Comparison of ENCODE assay signal across 1 cellular context in the genomic region with DNA sequence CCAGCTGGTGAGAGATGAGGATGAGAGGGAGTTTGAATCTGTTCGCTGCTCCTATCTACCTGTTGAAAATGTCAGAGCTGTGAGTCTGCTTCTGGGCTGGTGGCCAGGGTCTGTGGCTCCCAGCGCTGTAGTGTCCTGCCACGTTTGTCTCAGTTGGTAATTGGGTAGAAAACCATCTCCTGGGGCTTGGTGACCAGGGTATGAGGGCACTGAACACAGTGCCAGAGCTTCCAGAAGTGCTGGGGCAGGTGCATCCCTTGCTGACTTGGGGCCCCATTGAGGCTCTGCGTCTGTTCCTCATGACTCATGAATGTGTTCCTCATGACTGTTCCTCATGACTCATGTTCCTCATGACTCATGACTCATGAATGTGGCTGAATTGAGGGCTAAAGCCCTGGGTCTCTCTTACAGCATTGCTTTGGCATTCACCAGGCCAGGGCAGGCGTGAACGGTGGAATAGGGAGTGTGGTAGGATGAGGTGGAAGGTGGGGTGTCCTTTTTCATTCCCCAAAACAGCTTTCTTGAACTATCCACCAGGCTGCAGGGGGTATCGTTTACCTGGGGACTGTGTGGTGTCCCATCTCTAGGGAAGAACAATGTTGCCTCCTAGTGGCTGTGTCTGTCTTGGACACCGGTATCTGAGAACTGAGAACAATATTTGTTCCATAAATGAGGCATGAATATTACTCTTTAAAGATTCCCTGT.
TF ChIP-seq lines count a peak whose summit lies in the region.

No MANE protein-coding gene starts in this region.

TF ChIP-seq in K562, 482 proteins besides CTCF, POLR2A, EP300 and RAD21 (continued from another document and continues in another):
- TF ChIP-seq SUPT5H (IDR thresholded peaks at IDR 0.05) = no peak
- TF ChIP-seq TAF7 (tag; IDR thresholded peaks at IDR 0.05) = no peak
- TF ChIP-seq ZNF212 (CRISPR knock-in tag; IDR thresholded peaks at IDR 0.05) = no peak
- TF ChIP-seq TARDBP (IDR thresholded peaks at IDR 0.05) = no peak
- peak; percentile 78; the same call in 1 of the 2 replicates for TF ChIP-seq ELF2 (CRISPR knock-in tag; IDR thresholded peaks at IDR 0.05)
- TF ChIP-seq, protein P1, sequence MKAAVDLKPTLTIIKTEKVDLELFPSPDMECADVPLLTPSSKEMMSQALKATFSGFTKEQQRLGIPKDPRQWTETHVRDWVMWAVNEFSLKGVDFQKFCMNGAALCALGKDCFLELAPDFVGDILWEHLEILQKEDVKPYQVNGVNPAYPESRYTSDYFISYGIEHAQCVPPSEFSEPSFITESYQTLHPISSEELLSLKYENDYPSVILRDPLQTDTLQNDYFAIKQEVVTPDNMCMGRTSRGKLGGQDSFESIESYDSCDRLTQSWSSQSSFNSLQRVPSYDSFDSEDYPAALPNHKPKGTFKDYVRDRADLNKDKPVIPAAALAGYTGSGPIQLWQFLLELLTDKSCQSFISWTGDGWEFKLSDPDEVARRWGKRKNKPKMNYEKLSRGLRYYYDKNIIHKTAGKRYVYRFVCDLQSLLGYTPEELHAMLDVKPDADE (conservative IDR thresholded peaks at IDR 0.05; ENCODE audit: control insufficient read depth, low read depth, low read length) = no peak
- no peak for TF ChIP-seq ZNF561 (CRISPR knock-in tag; conservative IDR thresholded peaks at IDR 0.05)
- TF ChIP-seq ZNF24 (IDR thresholded peaks at IDR 0.05) = no peak
- TF ChIP-seq PHTF2 (CRISPR knock-in tag; IDR thresholded peaks at IDR 0.05) = no peak
- no peak for TF ChIP-seq NCOA4 (IDR thresholded peaks at IDR 0.05; ENCODE audit: partially characterized antibody)
- TF ChIP-seq RUNX1 (IDR thresholded peaks at IDR 0.05; ENCODE audit: low read depth) = no peak
- TF ChIP-seq, protein P2, sequence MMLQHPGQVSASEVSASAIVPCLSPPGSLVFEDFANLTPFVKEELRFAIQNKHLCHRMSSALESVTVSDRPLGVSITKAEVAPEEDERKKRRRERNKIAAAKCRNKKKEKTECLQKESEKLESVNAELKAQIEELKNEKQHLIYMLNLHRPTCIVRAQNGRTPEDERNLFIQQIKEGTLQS (IDR thresholded peaks at IDR 0.05) = peak; percentile 100
- TF ChIP-seq, protein P2 (CRISPR knock-in tag; conservative IDR thresholded peaks at IDR 0.05) = peak; percentile 100
- no peak for TF ChIP-seq SMAD2 (IDR thresholded peaks at IDR 0.05; ENCODE audit: low read depth, low read length)
- TF ChIP-seq HSF4 (CRISPR knock-in tag; IDR thresholded peaks at IDR 0.05; ENCODE audit: borderline replicate concordance) = no peak
- TF ChIP-seq KDM1A (IDR thresholded peaks at IDR 0.05) = peak; percentile 62 to 66; a peak in 3 of 4 replicates
- TF ChIP-seq ZNF695 (CRISPR knock-in tag; IDR thresholded peaks at IDR 0.05) = no peak
- TF ChIP-seq RB1 (IDR thresholded peaks at IDR 0.05; ENCODE audit: low read depth) = peak; percentile 28; the same call in 1 of the 2 replicates
- TF ChIP-seq, protein P3, sequence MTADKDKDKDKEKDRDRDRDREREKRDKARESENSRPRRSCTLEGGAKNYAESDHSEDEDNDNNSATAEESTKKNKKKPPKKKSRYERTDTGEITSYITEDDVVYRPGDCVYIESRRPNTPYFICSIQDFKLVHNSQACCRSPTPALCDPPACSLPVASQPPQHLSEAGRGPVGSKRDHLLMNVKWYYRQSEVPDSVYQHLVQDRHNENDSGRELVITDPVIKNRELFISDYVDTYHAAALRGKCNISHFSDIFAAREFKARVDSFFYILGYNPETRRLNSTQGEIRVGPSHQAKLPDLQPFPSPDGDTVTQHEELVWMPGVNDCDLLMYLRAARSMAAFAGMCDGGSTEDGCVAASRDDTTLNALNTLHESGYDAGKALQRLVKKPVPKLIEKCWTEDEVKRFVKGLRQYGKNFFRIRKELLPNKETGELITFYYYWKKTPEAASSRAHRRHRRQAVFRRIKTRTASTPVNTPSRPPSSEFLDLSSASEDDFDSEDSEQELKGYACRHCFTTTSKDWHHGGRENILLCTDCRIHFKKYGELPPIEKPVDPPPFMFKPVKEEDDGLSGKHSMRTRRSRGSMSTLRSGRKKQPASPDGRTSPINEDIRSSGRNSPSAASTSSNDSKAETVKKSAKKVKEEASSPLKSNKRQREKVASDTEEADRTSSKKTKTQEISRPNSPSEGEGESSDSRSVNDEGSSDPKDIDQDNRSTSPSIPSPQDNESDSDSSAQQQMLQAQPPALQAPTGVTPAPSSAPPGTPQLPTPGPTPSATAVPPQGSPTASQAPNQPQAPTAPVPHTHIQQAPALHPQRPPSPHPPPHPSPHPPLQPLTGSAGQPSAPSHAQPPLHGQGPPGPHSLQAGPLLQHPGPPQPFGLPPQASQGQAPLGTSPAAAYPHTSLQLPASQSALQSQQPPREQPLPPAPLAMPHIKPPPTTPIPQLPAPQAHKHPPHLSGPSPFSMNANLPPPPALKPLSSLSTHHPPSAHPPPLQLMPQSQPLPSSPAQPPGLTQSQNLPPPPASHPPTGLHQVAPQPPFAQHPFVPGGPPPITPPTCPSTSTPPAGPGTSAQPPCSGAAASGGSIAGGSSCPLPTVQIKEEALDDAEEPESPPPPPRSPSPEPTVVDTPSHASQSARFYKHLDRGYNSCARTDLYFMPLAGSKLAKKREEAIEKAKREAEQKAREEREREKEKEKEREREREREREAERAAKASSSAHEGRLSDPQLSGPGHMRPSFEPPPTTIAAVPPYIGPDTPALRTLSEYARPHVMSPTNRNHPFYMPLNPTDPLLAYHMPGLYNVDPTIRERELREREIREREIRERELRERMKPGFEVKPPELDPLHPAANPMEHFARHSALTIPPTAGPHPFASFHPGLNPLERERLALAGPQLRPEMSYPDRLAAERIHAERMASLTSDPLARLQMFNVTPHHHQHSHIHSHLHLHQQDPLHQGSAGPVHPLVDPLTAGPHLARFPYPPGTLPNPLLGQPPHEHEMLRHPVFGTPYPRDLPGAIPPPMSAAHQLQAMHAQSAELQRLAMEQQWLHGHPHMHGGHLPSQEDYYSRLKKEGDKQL (CRISPR knock-in tag; IDR thresholded peaks at IDR 0.05; ENCODE audit: borderline replicate concordance) = no peak
- TF ChIP-seq ARID1B (IDR thresholded peaks at IDR 0.05) = peak; percentile 95
- TF ChIP-seq CREM (IDR thresholded peaks at IDR 0.05; ENCODE audit: low read depth) = peak; percentile 72
- TF ChIP-seq SIN3B (IDR thresholded peaks at IDR 0.05; ENCODE audit: low read depth) = no peak
- peak; percentile 92 for TF ChIP-seq FOS (IDR thresholded peaks at IDR 0.05; ENCODE audit: extremely low read depth, insufficient read length)
- peak; percentile 72 for TF ChIP-seq CXXC5 (CRISPR knock-in tag; IDR thresholded peaks at IDR 0.05)
- TF ChIP-seq, protein P4, sequence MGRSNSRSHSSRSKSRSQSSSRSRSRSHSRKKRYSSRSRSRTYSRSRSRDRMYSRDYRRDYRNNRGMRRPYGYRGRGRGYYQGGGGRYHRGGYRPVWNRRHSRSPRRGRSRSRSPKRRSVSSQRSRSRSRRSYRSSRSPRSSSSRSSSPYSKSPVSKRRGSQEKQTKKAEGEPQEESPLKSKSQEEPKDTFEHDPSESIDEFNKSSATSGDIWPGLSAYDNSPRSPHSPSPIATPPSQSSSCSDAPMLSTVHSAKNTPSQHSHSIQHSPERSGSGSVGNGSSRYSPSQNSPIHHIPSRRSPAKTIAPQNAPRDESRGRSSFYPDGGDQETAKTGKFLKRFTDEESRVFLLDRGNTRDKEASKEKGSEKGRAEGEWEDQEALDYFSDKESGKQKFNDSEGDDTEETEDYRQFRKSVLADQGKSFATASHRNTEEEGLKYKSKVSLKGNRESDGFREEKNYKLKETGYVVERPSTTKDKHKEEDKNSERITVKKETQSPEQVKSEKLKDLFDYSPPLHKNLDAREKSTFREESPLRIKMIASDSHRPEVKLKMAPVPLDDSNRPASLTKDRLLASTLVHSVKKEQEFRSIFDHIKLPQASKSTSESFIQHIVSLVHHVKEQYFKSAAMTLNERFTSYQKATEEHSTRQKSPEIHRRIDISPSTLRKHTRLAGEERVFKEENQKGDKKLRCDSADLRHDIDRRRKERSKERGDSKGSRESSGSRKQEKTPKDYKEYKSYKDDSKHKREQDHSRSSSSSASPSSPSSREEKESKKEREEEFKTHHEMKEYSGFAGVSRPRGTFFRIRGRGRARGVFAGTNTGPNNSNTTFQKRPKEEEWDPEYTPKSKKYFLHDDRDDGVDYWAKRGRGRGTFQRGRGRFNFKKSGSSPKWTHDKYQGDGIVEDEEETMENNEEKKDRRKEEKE (IDR thresholded peaks at IDR 0.05; ENCODE audit: borderline replicate concordance in 1 of 2, control insufficient read depth in 1 of 2, low read depth in 2 of 2, low read length in 1 of 2) = no peak
- peak; percentile 98 for TF ChIP-seq CTBP1 (IDR thresholded peaks at IDR 0.05; ENCODE audit: borderline replicate concordance)
- TF ChIP-seq, protein P5, sequence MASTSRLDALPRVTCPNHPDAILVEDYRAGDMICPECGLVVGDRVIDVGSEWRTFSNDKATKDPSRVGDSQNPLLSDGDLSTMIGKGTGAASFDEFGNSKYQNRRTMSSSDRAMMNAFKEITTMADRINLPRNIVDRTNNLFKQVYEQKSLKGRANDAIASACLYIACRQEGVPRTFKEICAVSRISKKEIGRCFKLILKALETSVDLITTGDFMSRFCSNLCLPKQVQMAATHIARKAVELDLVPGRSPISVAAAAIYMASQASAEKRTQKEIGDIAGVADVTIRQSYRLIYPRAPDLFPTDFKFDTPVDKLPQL (IDR thresholded peaks at IDR 0.05; ENCODE audit: extremely low read depth, insufficient read length) = no peak
- TF ChIP-seq, protein P6, sequence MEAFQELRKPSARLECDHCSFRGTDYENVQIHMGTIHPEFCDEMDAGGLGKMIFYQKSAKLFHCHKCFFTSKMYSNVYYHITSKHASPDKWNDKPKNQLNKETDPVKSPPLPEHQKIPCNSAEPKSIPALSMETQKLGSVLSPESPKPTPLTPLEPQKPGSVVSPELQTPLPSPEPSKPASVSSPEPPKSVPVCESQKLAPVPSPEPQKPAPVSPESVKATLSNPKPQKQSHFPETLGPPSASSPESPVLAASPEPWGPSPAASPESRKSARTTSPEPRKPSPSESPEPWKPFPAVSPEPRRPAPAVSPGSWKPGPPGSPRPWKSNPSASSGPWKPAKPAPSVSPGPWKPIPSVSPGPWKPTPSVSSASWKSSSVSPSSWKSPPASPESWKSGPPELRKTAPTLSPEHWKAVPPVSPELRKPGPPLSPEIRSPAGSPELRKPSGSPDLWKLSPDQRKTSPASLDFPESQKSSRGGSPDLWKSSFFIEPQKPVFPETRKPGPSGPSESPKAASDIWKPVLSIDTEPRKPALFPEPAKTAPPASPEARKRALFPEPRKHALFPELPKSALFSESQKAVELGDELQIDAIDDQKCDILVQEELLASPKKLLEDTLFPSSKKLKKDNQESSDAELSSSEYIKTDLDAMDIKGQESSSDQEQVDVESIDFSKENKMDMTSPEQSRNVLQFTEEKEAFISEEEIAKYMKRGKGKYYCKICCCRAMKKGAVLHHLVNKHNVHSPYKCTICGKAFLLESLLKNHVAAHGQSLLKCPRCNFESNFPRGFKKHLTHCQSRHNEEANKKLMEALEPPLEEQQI (IDR thresholded peaks at IDR 0.05) = peak; percentile 61; the same call in 1 of the 2 replicates
- no peak for TF ChIP-seq TGIF2 (CRISPR knock-in tag; IDR thresholded peaks at IDR 0.05)
- TF ChIP-seq ZBTB17 (CRISPR knock-in tag; IDR thresholded peaks at IDR 0.05) = peak; percentile 71; the same call in 1 of the 2 replicates
- TF ChIP-seq ZNF282 (CRISPR knock-in tag; IDR thresholded peaks at IDR 0.05) = no peak
- TF ChIP-seq ZBTB8A (IDR thresholded peaks at IDR 0.05; ENCODE audit: partially characterized antibody) = no peak
- TF ChIP-seq SLC30A9 (CRISPR knock-in tag; IDR thresholded peaks at IDR 0.05) = no peak
- 0 out of 2 replicates have a peak, but pooled peaks have one; percentile 63 for TF ChIP-seq ELF4 (CRISPR knock-in tag; IDR thresholded peaks at IDR 0.05)
- TF ChIP-seq, protein P7, sequence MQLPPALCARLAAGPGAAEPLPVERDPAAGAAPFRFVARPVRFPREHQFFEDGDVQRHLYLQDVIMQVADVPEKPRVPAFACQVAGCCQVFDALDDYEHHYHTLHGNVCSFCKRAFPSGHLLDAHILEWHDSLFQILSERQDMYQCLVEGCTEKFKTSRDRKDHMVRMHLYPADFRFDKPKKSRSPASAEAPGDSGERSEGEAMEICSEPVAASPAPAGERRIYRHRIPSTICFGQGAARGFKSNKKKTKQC (CRISPR knock-in tag; IDR thresholded peaks at IDR 0.05) = no peak; the same call in 1 of the 2 replicates
- TF ChIP-seq, protein P8, sequence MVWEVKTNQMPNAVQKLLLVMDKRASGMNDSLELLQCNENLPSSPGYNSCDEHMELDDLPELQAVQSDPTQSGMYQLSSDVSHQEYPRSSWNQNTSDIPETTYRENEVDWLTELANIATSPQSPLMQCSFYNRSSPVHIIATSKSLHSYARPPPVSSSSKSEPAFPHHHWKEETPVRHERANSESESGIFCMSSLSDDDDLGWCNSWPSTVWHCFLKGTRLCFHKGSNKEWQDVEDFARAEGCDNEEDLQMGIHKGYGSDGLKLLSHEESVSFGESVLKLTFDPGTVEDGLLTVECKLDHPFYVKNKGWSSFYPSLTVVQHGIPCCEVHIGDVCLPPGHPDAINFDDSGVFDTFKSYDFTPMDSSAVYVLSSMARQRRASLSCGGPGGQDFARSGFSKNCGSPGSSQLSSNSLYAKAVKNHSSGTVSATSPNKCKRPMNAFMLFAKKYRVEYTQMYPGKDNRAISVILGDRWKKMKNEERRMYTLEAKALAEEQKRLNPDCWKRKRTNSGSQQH (CRISPR knock-in tag; IDR thresholded peaks at IDR 0.05) = no peak
- no peak for TF ChIP-seq ZNF551 (CRISPR knock-in tag; IDR thresholded peaks at IDR 0.05)
- no peak for TF ChIP-seq HNRNPH1 (optimal IDR thresholded peaks at IDR 0.05; ENCODE audit: low read depth, low read length)
- TF ChIP-seq ZNF778 (CRISPR knock-in tag; IDR thresholded peaks at IDR 0.05) = no peak
- no peak for TF ChIP-seq ZNF384 (IDR thresholded peaks at IDR 0.05; ENCODE audit: low read depth, low read length)
- no peak for TF ChIP-seq ZNF696 (CRISPR knock-in tag; conservative IDR thresholded peaks at IDR 0.05)
- TF ChIP-seq, protein P9, sequence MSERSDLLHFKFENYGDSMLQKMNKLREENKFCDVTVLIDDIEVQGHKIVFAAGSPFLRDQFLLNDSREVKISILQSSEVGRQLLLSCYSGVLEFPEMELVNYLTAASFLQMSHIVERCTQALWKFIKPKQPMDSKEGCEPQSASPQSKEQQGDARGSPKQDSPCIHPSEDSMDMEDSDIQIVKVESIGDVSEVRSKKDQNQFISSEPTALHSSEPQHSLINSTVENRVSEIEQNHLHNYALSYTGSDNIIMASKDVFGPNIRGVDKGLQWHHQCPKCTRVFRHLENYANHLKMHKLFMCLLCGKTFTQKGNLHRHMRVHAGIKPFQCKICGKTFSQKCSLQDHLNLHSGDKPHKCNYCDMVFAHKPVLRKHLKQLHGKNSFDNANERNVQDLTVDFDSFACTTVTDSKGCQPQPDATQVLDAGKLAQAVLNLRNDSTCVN (CRISPR knock-in tag; IDR thresholded peaks at IDR 0.05) = no peak
